In the genomic region with DNA sequence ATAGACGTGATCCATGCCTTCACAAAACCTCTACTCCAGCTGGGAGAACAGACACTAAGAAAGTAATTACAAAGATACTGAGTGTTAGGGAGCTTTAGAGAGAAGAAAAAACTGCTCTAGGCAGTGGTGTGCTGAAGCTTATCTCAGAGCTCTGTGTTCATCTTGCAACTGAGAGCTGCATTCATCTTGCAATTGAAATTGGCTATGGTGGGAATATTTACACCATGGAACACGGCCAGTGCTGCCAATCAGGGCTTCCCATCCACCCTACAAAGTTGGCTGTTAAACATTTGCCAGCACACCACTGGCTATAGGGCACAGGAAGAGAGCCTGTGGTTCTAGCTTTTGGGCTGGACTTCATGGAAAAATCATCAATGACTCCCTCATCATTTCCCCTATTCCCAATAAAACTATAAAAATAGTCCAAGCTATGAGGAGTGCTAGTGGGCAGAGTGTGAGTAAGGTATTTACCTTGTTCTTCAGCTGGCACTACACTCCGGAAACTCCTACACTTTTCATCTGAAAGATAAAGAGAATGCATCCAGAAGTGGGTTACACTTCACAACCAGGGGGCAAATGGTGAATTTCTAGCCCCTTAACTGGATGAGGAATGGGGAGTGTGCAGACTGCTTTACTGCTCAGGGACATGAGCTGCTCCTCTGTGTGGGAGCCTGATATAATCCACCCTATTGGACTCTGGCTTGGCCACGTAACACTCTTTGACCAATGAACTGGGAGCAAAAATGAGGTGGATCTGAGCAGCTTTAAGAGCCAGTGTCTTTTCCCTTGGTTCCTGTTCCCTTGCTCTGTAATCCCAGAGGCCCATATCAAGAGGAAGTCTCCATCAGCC, we compare ENCODE assay signal across 18 cellular contexts. TPM values are rescaled to one million over a fixed set of nuclear protein-coding genes. Genes with fewer than 3 reads are reported as not detected.
A peak's percentile ranks its signal among the peaks of the same experiment; 100 is the strongest.
DNase-seq lines count a peak whose midpoint lies in the region; ATAC-seq and TF ChIP-seq lines count a peak whose summit lies in the region.
"Had no signal": no experiment of that assay in that cellular context is flagged by ENCODE, and none has a peak within 500 bp of the region (broad histone marks: within the 10 kb centered on the region; RNA-seq: fewer than 3 reads in every experiment).

No MANE protein-coding gene starts in this region.

- no peaks in the 10 kb centered on the region for H3K27me3 Mint-ChIP-seq in MCF 10A (ENCODE audit: insufficient read depth, unreplicated experiment)
- peaks cover 9 to 13% of the 10 kb centered on the region in 2 donors for H3K27me3 Mint-ChIP-seq in effector memory CD8-positive, alpha-beta T cell

- CTCF ChIA-PET in MCF 10A (lab: Yijun Ruan, JAX): interaction anchor here (0.6 kb wide), 1 partner anchor 40 kb away, joined by 5 read pairs; no protein-coding TSS in a partner anchor

- H3K4me3 Mint-ChIP-seq in MCF 10A (ENCODE audit: unreplicated experiment): no peak overlapping the region
- H3K4me3 Mint-ChIP-seq in effector memory CD8-positive, alpha-beta T cell: no peak overlapping the region
- H3K4me3 Mint-ChIP-seq: CD14-positive monocyte; CD8-positive, alpha-beta memory T cell; HFFc6 had no signal

- H3K27ac ChIP-seq in breast epithelium (no peak overlapping the region), angular gyrus (ENCODE audit: low read depth, low read length) (peak overlapping the region; percentile 22), temporal lobe (ENCODE audit: low read depth, low read length) (peak overlapping the region; percentile 56)
- H3K27ac ChIP-seq: 22Rv1 had no signal

- POLR2A ChIA-PET in MCF 10A (lab: Yijun Ruan, JAX): interaction anchor here (1.9 kb wide), 1 partner anchor 8 kb away, joined by 4 read pairs; no protein-coding TSS in a partner anchor

- TF ChIP-seq CTCF in MCF 10A (IDR thresholded peaks at IDR 0.05; ENCODE audit: unreplicated experiment) (no peak), breast epithelium (IDR thresholded peaks at IDR 0.05) (no peak)

- H3K36me3 Mint-ChIP-seq in MCF 10A (ENCODE audit: insufficient read depth, unreplicated experiment): no peaks in the 10 kb centered on the region
- H3K36me3 Mint-ChIP-seq in effector memory CD8-positive, alpha-beta T cell (ENCODE audit: insufficient read depth): no peaks in the 10 kb centered on the region
- H3K36me3 Mint-ChIP-seq: CD14-positive monocyte; CD8-positive, alpha-beta memory T cell had no signal

- no peaks in the 10 kb centered on the region for H3K9me3 Mint-ChIP-seq in MCF 10A (ENCODE audit: unreplicated experiment)
- H3K9me3 Mint-ChIP-seq in effector memory CD8-positive, alpha-beta T cell: no peaks in the 10 kb centered on the region

- no peaks in the 10 kb centered on the region for H3K4me1 Mint-ChIP-seq in MCF 10A (ENCODE audit: insufficient read depth, unreplicated experiment)
- no peaks in the 10 kb centered on the region for H3K4me1 Mint-ChIP-seq in effector memory CD8-positive, alpha-beta T cell (ENCODE audit: low read depth in 2 of 2)
- H3K4me1 Mint-ChIP-seq: CD14-positive monocyte; CD8-positive, alpha-beta memory T cell had no signal

- no peak for TF ChIP-seq POLR2A in breast epithelium (IDR thresholded peaks at IDR 0.05)

- no peaks in the 10 kb centered on the region for H3K4me1 ChIP-seq in breast epithelium

- BruUV-seq in MCF 10A (replicated peaks; lab: Mats Ljungman, UMichigan): no TSS peak

- no peak overlapping the region for H3K4me3 ChIP-seq in breast epithelium

- intact Hi-C loops in MCF 10A (cut with micrococcal nuclease) (no loop called here), breast epithelium (cut with DNase I; ENCODE audit: low total_unique reads) (no loop called here), left cardiac atrium (cut with DNase I) (no loop called here)

- DNase-seq in MCF 10A (ENCODE audit: unreplicated experiment) (peak; percentile 16), breast epithelium (ENCODE audit: low spot score in 2 of 2) (no peak), left cardiac atrium (no peak), NCI-H1930 (lab: John Stamatoyannopoulos, UW) (no peak)
- DNase-seq in effector memory CD8-positive, alpha-beta T cell: no peak
- DNase-seq: Caco-2; CD8-positive, alpha-beta memory T cell; DND-41; GDM1; HCEC 1CT; HFFc6 had no signal

- no peaks in the 10 kb centered on the region for H3K36me3 ChIP-seq in breast epithelium

- H3K27me3 ChIP-seq in breast epithelium: no peaks in the 10 kb centered on the region

- ATAC-seq in left cardiac atrium: peak; percentile 56 to 79
- no peak for ATAC-seq in effector memory CD8-positive, alpha-beta T cell (replicated peaks)
- no peak for ATAC-seq in GM18870 (IDR thresholded peaks at IDR 0.05; ENCODE audit: unreplicated experiment)

- no peak overlapping the region for H3K27ac Mint-ChIP-seq in MCF 10A (ENCODE audit: low read depth, unreplicated experiment)
- H3K27ac Mint-ChIP-seq in effector memory CD8-positive, alpha-beta T cell: no peak overlapping the region
- H3K27ac Mint-ChIP-seq: CD14-positive monocyte; CD8-positive, alpha-beta memory T cell; HFFc6 had no signal

- no peaks in the 10 kb centered on the region for H3K9me3 ChIP-seq in breast epithelium
- H3K9me3 ChIP-seq: Caco-2 had no signal

RNA-seq across cellular contexts. Expression of gene GSG1L2, which starts 11.6 kb away (rescaled TPM):
- not detected in 2 replicates for total RNA-seq in MCF 10A (2022)
- not detected for total RNA-seq in breast epithelium
- not detected for total RNA-seq in left cardiac atrium
- total RNA-seq in temporal lobe: not detected
- total RNA-seq: A673; Caco-2; CD8-positive, alpha-beta memory T cell; H4; HFFc6 had no signal

RNA-seq across cellular contexts. Expression of gene GLP2R, which starts 15.4 kb away (rescaled TPM):
- total RNA-seq in MCF 10A (2022) (0.09 TPM in 1 of 2 replicates, not detected in the other), breast epithelium (1 to 10 TPM; 2.0 to 4.2 (median 3.7) TPM), left cardiac atrium (1 to 10 TPM in 1 of 2 donors, under 1 TPM in 1; 0.55 to 1.4 TPM), temporal lobe (under 0.01 TPM)
- total RNA-seq: A673; Caco-2; CD8-positive, alpha-beta memory T cell; HFFc6 had no signal

RNA-seq across cellular contexts. Expression of gene DHRS7C, which starts 18.9 kb away (rescaled TPM):
- total RNA-seq in MCF 10A (2022): not detected in 2 replicates
- total RNA-seq in breast epithelium: not detected
- 100 to 1,000 TPM in 1 of 2 donors, 10 to 100 TPM in 1; 82.3 to 159 TPM for total RNA-seq in left cardiac atrium
- total RNA-seq in temporal lobe: not detected
- total RNA-seq: A673; Caco-2; CD8-positive, alpha-beta memory T cell; H4; HFFc6 had no signal

Comparison
In these comparisons a context has a peak if more than half of its experiments do, and no peak if none do; other contexts are left out.
1. H3K27ac ChIP-seq: peak in angular gyrus (single experiment) and temporal lobe (single experiment); none in breast epithelium (0 of 2).
2. ATAC-seq: peak in left cardiac atrium (2 of 2); none in effector memory CD8-positive, alpha-beta T cell (single experiment) and GM18870 (single experiment).
3. RNA of gene DHRS7C, which starts 18.9 kb away (total RNA-seq): 82.3 to 159 TPM in left cardiac atrium; not detected in MCF 10A, not detected in breast epithelium and not detected in temporal lobe (single experiment); every median in the first group is over 10 times any median in the second.